1 cellular context compared by ENCODE assay signal in the genomic region with DNA sequence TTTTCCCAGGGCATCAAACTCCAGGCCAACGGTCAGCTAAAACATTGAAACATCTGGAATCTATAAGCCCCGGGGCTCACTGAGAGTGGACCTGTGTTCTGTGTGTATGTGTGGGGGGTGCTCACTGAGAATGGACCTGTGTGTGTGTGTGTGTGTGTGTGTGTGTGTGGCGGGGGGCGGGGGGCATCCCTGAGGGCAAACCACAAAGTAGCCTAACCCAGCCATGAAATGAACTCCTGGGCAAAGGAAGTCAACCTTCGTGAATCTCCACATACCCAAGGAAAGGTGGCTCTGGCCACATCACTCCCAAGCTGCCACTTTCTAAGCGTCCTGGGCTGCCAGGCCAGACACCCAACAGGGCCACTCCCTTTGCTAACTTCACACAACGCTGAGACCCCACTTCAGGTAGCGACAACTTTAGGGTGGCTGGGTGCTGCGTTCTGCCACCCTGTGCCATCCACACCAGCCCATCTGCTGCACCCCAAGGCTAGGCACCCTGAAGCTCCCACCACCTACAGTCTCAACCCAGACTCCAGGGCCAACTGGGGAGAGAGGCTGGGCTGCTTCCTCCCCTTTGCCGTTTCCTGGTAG.
TF ChIP-seq lines count a peak whose summit lies in the region.

No MANE protein-coding gene starts in this region.

TF ChIP-seq in HepG2, 621 proteins besides CTCF, POLR2A, EP300 and RAD21 (continues in another document):
- TF ChIP-seq ZNF501 (CRISPR knock-in tag; IDR thresholded peaks at IDR 0.05) (0 out of 2 replicates have a peak, but pooled peaks have one; percentile 51), NR2F1 (CRISPR knock-in tag; IDR thresholded peaks at IDR 0.05) (no peak), ATF7-NPFF (CRISPR knock-in tag; IDR thresholded peaks at IDR 0.05; ENCODE audit: low read depth) (0 out of 2 replicates have a peak, but pooled peaks have one; percentile 7), ZNF574 (CRISPR knock-in tag; IDR thresholded peaks at IDR 0.05) (no peak), ZMAT3 (CRISPR knock-in tag; conservative IDR thresholded peaks at IDR 0.05) (no peak), ZNF879 (CRISPR knock-in tag; IDR thresholded peaks at IDR 0.05) (no peak), TFDP2 (CRISPR knock-in tag; IDR thresholded peaks at IDR 0.05) (no peak), DMAP1 (CRISPR knock-in tag; IDR thresholded peaks at IDR 0.05) (no peak), CEBPB (IDR thresholded peaks at IDR 0.05; ENCODE audit: borderline replicate concordance, low read depth, low read length) (no peak), ZNF224 (CRISPR knock-in tag; IDR thresholded peaks at IDR 0.05) (no peak), MLLT10 (CRISPR knock-in tag; IDR thresholded peaks at IDR 0.05) (no peak), TCF7 (IDR thresholded peaks at IDR 0.05; ENCODE audit: low read depth) (no peak), ZFP36L1 (CRISPR knock-in tag; IDR thresholded peaks at IDR 0.05) (no peak), ZBTB43 (CRISPR knock-in tag; conservative IDR thresholded peaks at IDR 0.05) (no peak), ZNF619 (CRISPR knock-in tag; IDR thresholded peaks at IDR 0.05) (no peak), ZNF232 (CRISPR knock-in tag; IDR thresholded peaks at IDR 0.05; ENCODE audit: borderline replicate concordance) (no peak), SOX13 (IDR thresholded peaks at IDR 0.05) (no peak), SOX13 (CRISPR knock-in tag; conservative IDR thresholded peaks at IDR 0.05 in 1 of 2, IDR thresholded peaks at IDR 0.05 in 1 of 2) (no peak), JUNB (CRISPR knock-in tag; IDR thresholded peaks at IDR 0.05; ENCODE audit: borderline replicate concordance) (no peak), HIC2 (CRISPR knock-in tag; IDR thresholded peaks at IDR 0.05; ENCODE audit: low read depth) (peak; percentile 69; the same call in 1 of the 2 replicates), FOXA1 (IDR thresholded peaks at IDR 0.05) (no peak), FOXA1 (CRISPR knock-in tag; IDR thresholded peaks at IDR 0.05) (no peak), AGO2 (optimal IDR thresholded peaks at IDR 0.05; ENCODE audit: low read depth, low read length) (no peak), ZNF180 (CRISPR knock-in tag; IDR thresholded peaks at IDR 0.05; ENCODE audit: borderline replicate concordance, low read depth) (no peak), FOXO1 (CRISPR knock-in tag; IDR thresholded peaks at IDR 0.05) (0 out of 2 replicates have a peak, but pooled peaks have one; percentile 11), ZNF274 (CRISPR knock-in tag; IDR thresholded peaks at IDR 0.05) (peak; percentile 84), ZNF788 (CRISPR knock-in tag; IDR thresholded peaks at IDR 0.05; ENCODE audit: borderline replicate concordance) (no peak; the same call in 1 of the 2 replicates), CENPBD1 (CRISPR knock-in tag; IDR thresholded peaks at IDR 0.05; ENCODE audit: borderline replicate concordance, low read depth) (no peak), ZHX1 (CRISPR knock-in tag; IDR thresholded peaks at IDR 0.05; ENCODE audit: low read depth) (no peak; the same call in 1 of the 2 replicates), CBX5 (CRISPR knock-in tag; IDR thresholded peaks at IDR 0.05; ENCODE audit: borderline replicate concordance) (no peak), PATZ1 (CRISPR knock-in tag; IDR thresholded peaks at IDR 0.05) (no peak), MYC (CRISPR knock-in tag; IDR thresholded peaks at IDR 0.05; ENCODE audit: borderline replicate concordance) (no peak), EEA1 (CRISPR knock-in tag; IDR thresholded peaks at IDR 0.05; ENCODE audit: borderline replicate concordance) (no peak), GZF1 (CRISPR knock-in tag; IDR thresholded peaks at IDR 0.05) (no peak), ZNF556 (CRISPR knock-in tag; IDR thresholded peaks at IDR 0.05; ENCODE audit: borderline replicate concordance) (0 out of 2 replicates have a peak, but pooled peaks have one; percentile 37), SP2 (CRISPR knock-in tag; IDR thresholded peaks at IDR 0.05) (peak; percentile 29; the same call in 1 of the 2 replicates), NFATC3 (CRISPR knock-in tag; IDR thresholded peaks at IDR 0.05) (peak; percentile 59; the same call in 1 of the 2 replicates), ZNF547 (CRISPR knock-in tag; IDR thresholded peaks at IDR 0.05) (no peak), RARG (CRISPR knock-in tag; IDR thresholded peaks at IDR 0.05; ENCODE audit: low read depth) (0 out of 2 replicates have a peak, but pooled peaks have one; percentile 49), MYNN (CRISPR knock-in tag; IDR thresholded peaks at IDR 0.05; ENCODE audit: low read depth) (0 out of 2 replicates have a peak, but pooled peaks have one; percentile 3), ZBTB26 (CRISPR knock-in tag; IDR thresholded peaks at IDR 0.05; ENCODE audit: borderline replicate concordance) (0 out of 2 replicates have a peak, but pooled peaks have one; percentile 13), ZFP41 (CRISPR knock-in tag; IDR thresholded peaks at IDR 0.05; ENCODE audit: borderline replicate concordance) (peak; percentile 23; the same call in 1 of the 2 replicates)
- TF ChIP-seq, protein P1, sequence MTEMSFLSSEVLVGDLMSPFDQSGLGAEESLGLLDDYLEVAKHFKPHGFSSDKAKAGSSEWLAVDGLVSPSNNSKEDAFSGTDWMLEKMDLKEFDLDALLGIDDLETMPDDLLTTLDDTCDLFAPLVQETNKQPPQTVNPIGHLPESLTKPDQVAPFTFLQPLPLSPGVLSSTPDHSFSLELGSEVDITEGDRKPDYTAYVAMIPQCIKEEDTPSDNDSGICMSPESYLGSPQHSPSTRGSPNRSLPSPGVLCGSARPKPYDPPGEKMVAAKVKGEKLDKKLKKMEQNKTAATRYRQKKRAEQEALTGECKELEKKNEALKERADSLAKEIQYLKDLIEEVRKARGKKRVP (CRISPR knock-in tag; IDR thresholded peaks at IDR 0.05): no peak
- TF ChIP-seq, protein P2, sequence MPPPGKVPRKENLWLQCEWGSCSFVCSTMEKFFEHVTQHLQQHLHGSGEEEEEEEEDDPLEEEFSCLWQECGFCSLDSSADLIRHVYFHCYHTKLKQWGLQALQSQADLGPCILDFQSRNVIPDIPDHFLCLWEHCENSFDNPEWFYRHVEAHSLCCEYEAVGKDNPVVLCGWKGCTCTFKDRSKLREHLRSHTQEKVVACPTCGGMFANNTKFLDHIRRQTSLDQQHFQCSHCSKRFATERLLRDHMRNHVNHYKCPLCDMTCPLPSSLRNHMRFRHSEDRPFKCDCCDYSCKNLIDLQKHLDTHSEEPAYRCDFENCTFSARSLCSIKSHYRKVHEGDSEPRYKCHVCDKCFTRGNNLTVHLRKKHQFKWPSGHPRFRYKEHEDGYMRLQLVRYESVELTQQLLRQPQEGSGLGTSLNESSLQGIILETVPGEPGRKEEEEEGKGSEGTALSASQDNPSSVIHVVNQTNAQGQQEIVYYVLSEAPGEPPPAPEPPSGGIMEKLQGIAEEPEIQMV (CRISPR knock-in tag; IDR thresholded peaks at IDR 0.05; ENCODE audit: low read depth): peak; percentile 28; the same call in 1 of the 2 replicates
